In the genomic region with DNA sequence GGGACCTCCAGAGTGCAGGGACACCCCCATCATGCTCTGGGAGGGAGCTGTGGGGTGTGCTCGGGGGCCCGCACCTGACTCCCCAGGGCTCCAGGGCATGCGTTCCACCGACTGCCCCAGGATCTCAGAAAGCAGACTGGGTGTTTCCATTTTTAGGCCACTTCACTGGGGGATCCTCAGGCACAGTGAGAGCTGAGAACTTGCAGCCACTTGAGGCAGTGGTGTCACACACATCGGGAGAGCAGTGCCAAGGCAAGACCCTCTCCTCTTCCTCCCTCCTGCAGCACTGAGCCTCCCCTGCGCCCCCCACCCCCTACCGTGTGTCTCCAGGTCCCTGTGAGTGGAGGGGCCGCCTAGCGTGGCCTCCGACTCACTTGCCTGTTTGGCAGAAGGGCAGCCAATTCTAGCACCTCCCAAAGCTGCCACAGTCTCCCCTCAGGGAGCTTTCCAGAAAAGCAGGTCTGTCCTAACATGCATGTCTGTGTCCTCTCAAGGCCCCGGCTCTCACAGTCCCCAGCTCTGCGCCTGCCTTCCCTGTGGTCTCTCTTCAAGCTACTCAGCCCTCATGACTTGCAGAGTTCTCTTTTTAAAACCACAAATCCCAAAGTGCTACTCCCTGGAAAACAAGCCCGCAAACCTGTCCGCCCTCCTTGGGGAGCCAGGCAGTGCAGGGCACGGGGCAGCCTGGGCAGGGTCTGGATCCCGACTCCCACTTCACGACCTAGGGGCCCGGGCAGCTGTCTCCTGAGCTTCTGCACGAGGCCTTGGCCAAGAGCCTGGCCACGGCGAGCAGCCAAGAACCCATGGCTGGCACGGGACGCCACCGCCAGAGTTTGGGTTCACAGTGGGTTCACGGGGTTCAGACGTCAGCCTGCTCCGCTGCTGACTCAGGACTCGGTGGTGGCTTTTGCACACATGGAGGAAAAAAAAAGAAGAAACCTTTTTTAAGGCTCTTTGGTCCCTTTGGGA, we compare ENCODE assay signal across 1 cellular context.
TF ChIP-seq lines count a peak whose summit lies in the region.

No MANE protein-coding gene starts in this region.

TF ChIP-seq in SK-N-SH, 30 proteins besides CTCF, POLR2A, EP300 and RAD21 (continued from another document):
- TF ChIP-seq, protein P1, sequence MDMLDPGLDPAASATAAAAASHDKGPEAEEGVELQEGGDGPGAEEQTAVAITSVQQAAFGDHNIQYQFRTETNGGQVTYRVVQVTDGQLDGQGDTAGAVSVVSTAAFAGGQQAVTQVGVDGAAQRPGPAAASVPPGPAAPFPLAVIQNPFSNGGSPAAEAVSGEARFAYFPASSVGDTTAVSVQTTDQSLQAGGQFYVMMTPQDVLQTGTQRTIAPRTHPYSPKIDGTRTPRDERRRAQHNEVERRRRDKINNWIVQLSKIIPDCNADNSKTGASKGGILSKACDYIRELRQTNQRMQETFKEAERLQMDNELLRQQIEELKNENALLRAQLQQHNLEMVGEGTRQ (IDR thresholded peaks at IDR 0.05; ENCODE audit: borderline replicate concordance, low read depth, low read length): no peak
- TF ChIP-seq NFIC (IDR thresholded peaks at IDR 0.05; ENCODE audit: borderline replicate concordance): no peak
- TF ChIP-seq, protein P2, sequence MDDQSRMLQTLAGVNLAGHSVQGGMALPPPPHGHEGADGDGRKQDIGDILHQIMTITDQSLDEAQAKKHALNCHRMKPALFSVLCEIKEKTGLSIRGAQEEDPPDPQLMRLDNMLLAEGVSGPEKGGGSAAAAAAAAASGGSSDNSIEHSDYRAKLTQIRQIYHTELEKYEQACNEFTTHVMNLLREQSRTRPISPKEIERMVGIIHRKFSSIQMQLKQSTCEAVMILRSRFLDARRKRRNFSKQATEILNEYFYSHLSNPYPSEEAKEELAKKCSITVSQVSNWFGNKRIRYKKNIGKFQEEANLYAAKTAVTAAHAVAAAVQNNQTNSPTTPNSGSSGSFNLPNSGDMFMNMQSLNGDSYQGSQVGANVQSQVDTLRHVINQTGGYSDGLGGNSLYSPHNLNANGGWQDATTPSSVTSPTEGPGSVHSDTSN (IDR thresholded peaks at IDR 0.05): no peak
